11 cellular contexts compared by ENCODE assay signal in genomic region chr6:134169881-134170486, GRCh38.
A peak's percentile ranks its signal among the peaks of the same experiment; 100 is the strongest.
DNase-seq lines count a peak whose midpoint lies in the region; ATAC-seq, FAIRE-seq and TF ChIP-seq lines count a peak whose summit lies in the region.
"Had no signal": no experiment of that assay in that cellular context is flagged by ENCODE, and none has a peak within 500 bp of the region (broad histone marks: within the 10 kb centered on the region; RNA-seq: fewer than 3 reads in every experiment).

No MANE protein-coding gene starts in this region.

- H3K27ac ChIP-seq in lung (ENCODE audit: low read depth in 1 of 2, low read length in 1 of 2) (peak overlapping the region in 1 of 2 donors; percentile 74), thoracic aorta (peak overlapping the region; percentile 21 to 29), endodermal cell (ENCODE audit: low read depth, low read length) (no peak overlapping the region)
- H3K27ac ChIP-seq: C4-2B had no signal

- peaks cover 62% of the 10 kb centered on the region for H3K36me3 Mint-ChIP-seq in activated naive CD4-positive, alpha-beta T cell treated with anti-CD3 and anti-CD28 coated beads for 36 hours (ENCODE audit: low read depth)
- peaks cover 20% of the 10 kb centered on the region for H3K36me3 Mint-ChIP-seq in endodermal cell (ENCODE audit: low read depth)

- CTCF ChIA-PET in activated naive CD4-positive, alpha-beta T cell treated with anti-CD3 and anti-CD28 coated beads for 36 hours (lab: Charles Lee): interaction anchor here (2.3 kb wide), 1 partner anchor 471 kb away, joined by 8 read pairs; no protein-coding TSS in a partner anchor

- ATAC-seq in lung (ENCODE audit: insufficient read depth, low FRiP score) (no peak), thoracic aorta (ENCODE audit: insufficient number of reproducible peaks, low FRiP score, low read depth) (no peak), GM19397 (IDR thresholded peaks at IDR 0.05; ENCODE audit: unreplicated experiment) (no peak)

- peaks cover 39% of the 10 kb centered on the region for H3K4me1 Mint-ChIP-seq in activated naive CD4-positive, alpha-beta T cell treated with anti-CD3 and anti-CD28 coated beads for 36 hours (ENCODE audit: low read depth)
- H3K4me1 Mint-ChIP-seq in endodermal cell: peaks cover 5% of the 10 kb centered on the region

- H3K9me3 ChIP-seq in lung (ENCODE audit: control insufficient read depth in 2 of 2, insufficient read depth in 1 of 2, low read length in 1 of 2) (no peaks in the 10 kb centered on the region), thoracic aorta (no peaks in the 10 kb centered on the region), endodermal cell (ENCODE audit: control insufficient read depth, low read length) (no peaks in the 10 kb centered on the region)

- H3K36me3 ChIP-seq in bronchial epithelial cell (ENCODE audit: control insufficient read depth, insufficient read depth, low read length) (peaks cover 10% of the 10 kb centered on the region), lung (ENCODE audit: control insufficient read depth in 2 of 2, insufficient read depth in 2 of 2, low read length in 2 of 2) (peaks cover 18 to 22% of the 10 kb centered on the region in 2 donors), thoracic aorta (peaks cover 35% of the 10 kb centered on the region), endodermal cell (ENCODE audit: control insufficient read depth, insufficient read depth, low read length) (peaks cover 12% of the 10 kb centered on the region)

- H3K9me3 Mint-ChIP-seq in activated naive CD4-positive, alpha-beta T cell treated with anti-CD3 and anti-CD28 coated beads for 36 hours: no peaks in the 10 kb centered on the region
- no peaks in the 10 kb centered on the region for H3K9me3 Mint-ChIP-seq in endodermal cell

- H3K4me1 ChIP-seq in lung (ENCODE audit: control insufficient read depth in 2 of 2, insufficient read depth in 2 of 2, low read length in 2 of 2) (peaks cover 0 to 3% of the 10 kb centered on the region in 2 donors), thoracic aorta (ENCODE audit: control insufficient read depth in 1 of 2, low read depth in 2 of 2) (peaks cover 0 to 45% of the 10 kb centered on the region in 2 donors), endodermal cell (ENCODE audit: control insufficient read depth, insufficient read depth, low read length) (no peaks in the 10 kb centered on the region)

- H3K9ac ChIP-seq in endodermal cell (ENCODE audit: extremely low read depth, low read length, poor library complexity, severe bottlenecking): no peak overlapping the region

- TF ChIP-seq CTCF in bronchial epithelial cell (IDR thresholded peaks at IDR 0.05; ENCODE audit: insufficient read depth, low read length, severe bottlenecking) (no peak), lung (IDR thresholded peaks at IDR 0.05; ENCODE audit: control extremely low read depth, extremely low read depth) (no peak), thoracic aorta (IDR thresholded peaks at IDR 0.05) (no peak), endodermal cell (conservative IDR thresholded peaks at IDR 0.05) (no peak), GM20000 (IDR thresholded peaks at IDR 0.05; ENCODE audit: extremely low read depth, missing control alignments) (no peak)

- no peak for DNase-seq in activated naive CD4-positive, alpha-beta T cell treated with anti-CD3 and anti-CD28 coated beads for 36 hours
- DNase-seq in activated naive CD4-positive, alpha-beta T cell treated with anti-CD3 and anti-CD28 coated beads, Interleukin-2, amount 50 U/mL, for 16 hours: no peak
- DNase-seq in bronchial epithelial cell (ENCODE audit: low read depth) (no peak), lung (ENCODE audit: low spot score) (no peak), thoracic aorta (ENCODE audit: low spot score) (no peak), endodermal cell (no peak), GM20000 (ENCODE audit: low spot score) (no peak)
- DNase-seq: KG1 had no signal

- no peaks in the 10 kb centered on the region for H3K27me3 ChIP-seq in bronchial epithelial cell (ENCODE audit: control insufficient read depth, insufficient read depth, low read length)
- no peaks in the 10 kb centered on the region for H3K27me3 ChIP-seq in lung (ENCODE audit: control insufficient read depth, insufficient read depth)
- H3K27me3 ChIP-seq in thoracic aorta (replicated peaks; ENCODE audit: insufficient read depth): no peaks in the 10 kb centered on the region
- H3K27me3 ChIP-seq in endodermal cell (ENCODE audit: control insufficient read depth, insufficient read depth, low read length, poor library complexity, severe bottlenecking): no peaks in the 10 kb centered on the region

- H3K4me3 ChIP-seq in bronchial epithelial cell (ENCODE audit: low read depth, low read length): no peak overlapping the region
- H3K4me3 ChIP-seq in lung: peak overlapping the region; percentile 50
- peak overlapping the region; percentile 53 for H3K4me3 ChIP-seq in thoracic aorta
- H3K4me3 ChIP-seq in endodermal cell (ENCODE audit: low read length): no peak overlapping the region

- peak; percentile 7 for FAIRE-seq in bronchial epithelial cell (lab: Jason Lieb, UNC)
- FAIRE-seq: GM18507 had no signal

- H3K27ac Mint-ChIP-seq in activated naive CD4-positive, alpha-beta T cell treated with anti-CD3 and anti-CD28 coated beads for 36 hours: peak overlapping the region; percentile 70
- no peak overlapping the region for H3K27ac Mint-ChIP-seq in endodermal cell

- 69 to 75% methylated on average over 23 of the region's 23 CpGs for WGBS in lung, 2 donors
- 93% methylated on average over 15 to 23 of the region's 23 CpGs for WGBS in endodermal cell (ENCODE audit: insufficient coverage in 1 of 2, insufficient read length in 1 of 2), 2 experiments

- peak overlapping the region; percentile 97 for H3K4me3 Mint-ChIP-seq in activated naive CD4-positive, alpha-beta T cell treated with anti-CD3 and anti-CD28 coated beads for 36 hours
- no peak overlapping the region for H3K4me3 Mint-ChIP-seq in endodermal cell

- no peaks in the 10 kb centered on the region for H3K27me3 Mint-ChIP-seq in activated naive CD4-positive, alpha-beta T cell treated with anti-CD3 and anti-CD28 coated beads for 36 hours (ENCODE audit: low read depth)
- no peaks in the 10 kb centered on the region for H3K27me3 Mint-ChIP-seq in endodermal cell (ENCODE audit: insufficient read depth)

- intact Hi-C loops in activated naive CD4-positive, alpha-beta T cell treated with anti-CD3 and anti-CD28 coated beads for 36 hours (cut with micrococcal nuclease): loop anchor here (5.0 kb wide), 1 partner anchor 218 kb away; the partner anchor contains the start of gene TBPL1

Comparison
In these comparisons a context has a peak if more than half of its experiments do, and no peak if none do; other contexts are left out.
1. H3K4me3 ChIP-seq: peak in lung (single experiment) and thoracic aorta (single experiment); none in bronchial epithelial cell (single experiment) and endodermal cell (single experiment).